In genomic region chr7:47783456-47784240, GRCh38 we compare ENCODE assay signal across 10 cellular contexts.
DNase-seq lines count a peak whose midpoint lies in the region; ATAC-seq, FAIRE-seq and TF ChIP-seq lines count a peak whose summit lies in the region.
"Had no signal": no experiment of that assay in that cellular context is flagged by ENCODE, and none has a peak within 500 bp of the region (broad histone marks: within the 10 kb centered on the region; RNA-seq: fewer than 3 reads in every experiment).

No MANE protein-coding gene starts in this region.

- TF ChIP-seq POLR2A in A549 (IDR thresholded peaks at IDR 0.05; ENCODE audit: low read length) = no peak

- H3K4me1 Mint-ChIP-seq in naive thymus-derived CD8-positive, alpha-beta T cell = no peaks in the 10 kb centered on the region

- H3K4me3 ChIP-seq in A549 = no peak overlapping the region
- H3K4me3 ChIP-seq in epithelial cell of esophagus (ENCODE audit: low read length) = no peak overlapping the region

- DNase-seq in A549 (ENCODE audit: low read depth in 1 of 2, low spot score in 1 of 2) (peak; percentile 40 to 89), NCI-H146 treated with DMSO at 0.1 percent for 48 hours (lab: John Stamatoyannopoulos, UW; ENCODE audit: unreplicated experiment) (peak; percentile 63), epithelial cell of esophagus (ENCODE audit: low read depth) (peak; percentile 90), mucosa of gallbladder (ENCODE audit: low spot score) (peak; percentile 59), OCI-M2 (lab: John Stamatoyannopoulos, UW; ENCODE audit: unreplicated experiment) (no peak), SHP77 treated with DMSO at 0.1 percent for 48 hours (lab: John Stamatoyannopoulos, UW) (no peak)
- DNase-seq in naive thymus-derived CD8-positive, alpha-beta T cell = no peak
- DNase-seq: AML-193 had no signal

- POLR2A ChIA-PET in A549 (lab: Yijun Ruan, JAX) = interaction anchor here (0.9 to 2.6 kb wide), 13 partner anchors 8 to 212 kb away, joined by 3 to 16 read pairs (median 4); partner anchors contain the start of gene TNS3
- POLR2A ChIA-PET in naive thymus-derived CD8-positive, alpha-beta T cell (lab: Charles Lee) = no interaction called here

- CTCF ChIA-PET in A549 (lab: Yijun Ruan, JAX) = interaction anchor here (0.7 to 5.6 kb wide), 8 partner anchors 11 to 348 kb away, joined by 3 to 25 read pairs (median 4); no protein-coding TSS in a partner anchor

- H3K36me3 Mint-ChIP-seq in naive thymus-derived CD8-positive, alpha-beta T cell = no peaks in the 10 kb centered on the region

- no peak for TF ChIP-seq CTCF in A549 (IDR thresholded peaks at IDR 0.05)
- no peak for TF ChIP-seq CTCF in epithelial cell of esophagus (IDR thresholded peaks at IDR 0.05; ENCODE audit: insufficient read depth, low read depth, low read length, missing control alignments)

- H3K27ac ChIP-seq in A549 = peak overlapping the region; percentile 95
- H3K27ac ChIP-seq: KMS-11 had no signal

- TF ChIP-seq EP300 in A549 (IDR thresholded peaks at IDR 0.05) = peak; percentile 74 to 89; a peak in 3 of 5 replicates

- peak; percentile 97 for FAIRE-seq in A549 (lab: Jason Lieb, UNC)

- peaks cover 6% of the 10 kb centered on the region; the same call in 2 of the 3 replicates for H3K9me3 ChIP-seq in A549

- WGBS in A549 (ENCODE audit: missing lambda C conversion rate) = 5% methylated on average over 5 of the region's 5 CpGs

- H3K9me3 Mint-ChIP-seq in naive thymus-derived CD8-positive, alpha-beta T cell = no peaks in the 10 kb centered on the region

- peaks cover 73% of the 10 kb centered on the region for H3K4me1 ChIP-seq in A549

- H3K27ac Mint-ChIP-seq in naive thymus-derived CD8-positive, alpha-beta T cell = no peak overlapping the region

- H3K27me3 Mint-ChIP-seq in naive thymus-derived CD8-positive, alpha-beta T cell = no peaks in the 10 kb centered on the region

- H3K4me2 ChIP-seq in A549 = peak overlapping the region; percentile 63
- H3K4me2 ChIP-seq: KMS-11 had no signal

- TF ChIP-seq RAD21 in A549 (conservative IDR thresholded peaks at IDR 0.05 in 1 of 2, IDR thresholded peaks at IDR 0.05 in 1 of 2) = peak; percentile 24 to 44

- no peak overlapping the region for H3K4me3 Mint-ChIP-seq in naive thymus-derived CD8-positive, alpha-beta T cell

- peak; percentile 27 to 35; a peak in 3 of 6 replicates for ATAC-seq in A549
- no peak for ATAC-seq in naive thymus-derived CD8-positive, alpha-beta T cell
- ATAC-seq in GM21360 (IDR thresholded peaks at IDR 0.05; ENCODE audit: unreplicated experiment) = no peak

TF ChIP-seq in A549, 52 proteins besides CTCF, POLR2A, EP300 and RAD21:
- no peak for TF ChIP-seq NFE2L2 (conservative IDR thresholded peaks at IDR 0.05; ENCODE audit: low read length)
- peak; percentile 80 for TF ChIP-seq HOXB13 (CRISPR knock-in tag; IDR thresholded peaks at IDR 0.05; ENCODE audit: low read depth)
- TF ChIP-seq ATOH8 (CRISPR knock-in tag; IDR thresholded peaks at IDR 0.05; ENCODE audit: low read depth) = peak; percentile 76; the same call in 1 of the 2 replicates
- TF ChIP-seq FOSB (CRISPR knock-in tag; IDR thresholded peaks at IDR 0.05) = 0 out of 2 replicates have a peak, but pooled peaks have one; percentile 30
- TF ChIP-seq PBX3 (IDR thresholded peaks at IDR 0.05) = peak; percentile 72; the same call in 1 of the 2 replicates
- TF ChIP-seq HEYL (CRISPR knock-in tag; IDR thresholded peaks at IDR 0.05) = no peak; the same call in 1 of the 2 replicates
- 0 out of 2 replicates have a peak, but pooled peaks have one; percentile 13 for TF ChIP-seq FOXS1 (CRISPR knock-in tag; IDR thresholded peaks at IDR 0.05)
- peak; percentile 95 for TF ChIP-seq JUNB (IDR thresholded peaks at IDR 0.05)
- TF ChIP-seq JUN (IDR thresholded peaks at IDR 0.05) = peak; percentile 93 to 95
- peak; percentile 80; the same call in 1 of the 2 replicates for TF ChIP-seq EHF (CRISPR knock-in tag; IDR thresholded peaks at IDR 0.05)
- peak; percentile 19; the same call in 1 of the 2 replicates for TF ChIP-seq HOXB5 (CRISPR knock-in tag; IDR thresholded peaks at IDR 0.05)
- peak in 1 of 2 experiments; percentile 77; a peak in 1 of 4 replicates for TF ChIP-seq CEBPB (IDR thresholded peaks at IDR 0.05)
- no peak for TF ChIP-seq USF2 (IDR thresholded peaks at IDR 0.05)
- TF ChIP-seq, protein P1, sequence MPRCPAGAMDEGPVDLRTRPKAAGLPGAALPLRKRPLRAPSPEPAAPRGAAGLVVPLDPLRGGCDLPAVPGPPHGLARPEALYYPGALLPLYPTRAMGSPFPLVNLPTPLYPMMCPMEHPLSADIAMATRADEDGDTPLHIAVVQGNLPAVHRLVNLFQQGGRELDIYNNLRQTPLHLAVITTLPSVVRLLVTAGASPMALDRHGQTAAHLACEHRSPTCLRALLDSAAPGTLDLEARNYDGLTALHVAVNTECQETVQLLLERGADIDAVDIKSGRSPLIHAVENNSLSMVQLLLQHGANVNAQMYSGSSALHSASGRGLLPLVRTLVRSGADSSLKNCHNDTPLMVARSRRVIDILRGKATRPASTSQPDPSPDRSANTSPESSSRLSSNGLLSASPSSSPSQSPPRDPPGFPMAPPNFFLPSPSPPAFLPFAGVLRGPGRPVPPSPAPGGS (IDR thresholded peaks at IDR 0.05) = peak; percentile 82
- TF ChIP-seq GATA3 (IDR thresholded peaks at IDR 0.05; ENCODE audit: borderline replicate concordance) = peak; percentile 91
- TF ChIP-seq FOSL2 (IDR thresholded peaks at IDR 0.05) = peak; percentile 96
- TF ChIP-seq FOSL2 (CRISPR knock-in tag; IDR thresholded peaks at IDR 0.05) = peak; percentile 97
- TF ChIP-seq, protein P2, sequence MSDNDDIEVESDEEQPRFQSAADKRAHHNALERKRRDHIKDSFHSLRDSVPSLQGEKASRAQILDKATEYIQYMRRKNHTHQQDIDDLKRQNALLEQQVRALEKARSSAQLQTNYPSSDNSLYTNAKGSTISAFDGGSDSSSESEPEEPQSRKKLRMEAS (IDR thresholded peaks at IDR 0.05) = peak; percentile 67; the same call in 1 of the 2 replicates
- TF ChIP-seq SMC3 (IDR thresholded peaks at IDR 0.05) = 0 out of 3 replicates have a peak, but pooled peaks have one; percentile 16
- peak; percentile 72 for TF ChIP-seq ESRRA (IDR thresholded peaks at IDR 0.05; ENCODE audit: borderline replicate concordance, low read length)
- no peak for TF ChIP-seq HES2 (IDR thresholded peaks at IDR 0.05)

Comparison
In these comparisons a context has a peak if more than half of its experiments do, and no peak if none do; other contexts are left out.
1. ATAC-seq: peak in A549 (2 of 2); none in naive thymus-derived CD8-positive, alpha-beta T cell (0 of 2) and GM21360 (single experiment).
2. DNase-seq: peak in A549 (2 of 2), NCI-H146 treated with DMSO at 0.1 percent for 48 hours (single experiment), epithelial cell of esophagus (single experiment) and mucosa of gallbladder (single experiment); none in OCI-M2 (single experiment), naive thymus-derived CD8-positive, alpha-beta T cell (0 of 10) and SHP77 treated with DMSO at 0.1 percent for 48 hours (single experiment).